ENCODE assay signal across 14 cellular contexts in the genomic region with DNA sequence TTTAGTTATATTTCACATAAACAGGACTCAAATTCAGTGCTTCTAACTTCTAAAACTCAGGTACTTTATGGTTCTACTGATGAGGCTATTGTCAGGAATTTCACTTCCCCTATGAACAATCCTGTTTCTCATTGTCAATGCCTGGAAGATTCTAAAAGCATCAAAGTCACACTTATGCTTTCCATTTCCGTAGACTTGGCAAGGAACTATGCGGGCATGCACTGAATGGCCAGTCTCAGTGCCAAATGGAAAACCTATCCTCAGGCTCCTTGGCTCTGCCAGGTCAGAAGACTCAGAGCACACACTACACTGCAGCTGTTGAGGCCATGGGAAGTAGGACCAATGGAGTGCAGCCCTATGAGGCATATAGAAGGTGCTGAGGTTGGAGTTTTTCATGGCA.
DNase-seq lines count a peak whose midpoint lies in the region; ATAC-seq, FAIRE-seq and TF ChIP-seq lines count a peak whose summit lies in the region.
"Had no signal": no experiment of that assay in that cellular context is flagged by ENCODE, and none has a peak within 500 bp of the region (broad histone marks: within the 10 kb centered on the region; RNA-seq: fewer than 3 reads in every experiment).

No MANE protein-coding gene starts in this region.

- intact Hi-C loops in CD14-positive monocyte (cut with micrococcal nuclease), result loop anchor here (2.0 kb wide), 1 partner anchor 398 kb away; no protein-coding TSS in a partner anchor

- no peak for TF ChIP-seq RAD21 in H1 (IDR thresholded peaks at IDR 0.05 in 1 of 2, conservative IDR thresholded peaks at IDR 0.05 in 1 of 2; ENCODE audit: low read depth in 2 of 2, low read length in 2 of 2)

- CTCF ChIA-PET in H1 (lab: Charles Lee; ENCODE audit: partially characterized antibody), result interaction anchor here (0.8 to 6.7 kb wide), 31 partner anchors 8 to 406 kb away, joined by 3 to 68 read pairs (median 4); partner anchors contain the start of genes C4orf36 and PTPN13

- no peaks in the 10 kb centered on the region for H3K27me3 ChIP-seq in H1 (replicated peaks in 1 of 4; ENCODE audit: control insufficient read depth in 3 of 4, extremely low read depth in 1 of 4, insufficient read depth in 3 of 4, low read length in 3 of 4)
- H3K27me3 ChIP-seq: stomach had no signal

- no peak overlapping the region for H3K18ac ChIP-seq in H1 (ENCODE audit: extremely low read depth, low read length)

- H3K4me1 Mint-ChIP-seq in CD14-positive monocyte, result peaks cover 8% of the 10 kb centered on the region

- no peak overlapping the region for H3K4ac ChIP-seq in H1 (replicated peaks; ENCODE audit: insufficient read length, low read depth, low read length)

- no peak overlapping the region for H2AK5ac ChIP-seq in H1 (ENCODE audit: low read depth, low read length)

- H4K5ac ChIP-seq in H1 (ENCODE audit: insufficient read length, low read depth, low read length), result no peak overlapping the region

- TF ChIP-seq POLR2A in H1 (IDR thresholded peaks at IDR 0.05; ENCODE audit: control extremely low read depth in 1 of 2, low read depth in 2 of 2, low read length in 2 of 2), result no peak

- no peaks in the 10 kb centered on the region for H3K36me3 ChIP-seq in H1 (ENCODE audit: control insufficient read depth in 2 of 4, insufficient read depth in 4 of 4, low read length in 3 of 4)
- H3K36me3 ChIP-seq: stomach had no signal

- no peak overlapping the region for H2BK15ac ChIP-seq in H1 (ENCODE audit: low read length)

- no peak overlapping the region for H4K8ac ChIP-seq in H1 (ENCODE audit: extremely low read depth, insufficient read depth, low read length)

- no peak overlapping the region for H3K4me3 ChIP-seq in AG10803 (ENCODE audit: low read length)
- H3K4me3 ChIP-seq in H1 (ENCODE audit: extremely low read depth in 1 of 4, insufficient read depth in 2 of 4, low read depth in 3 of 4, low read length in 4 of 4), result no peak overlapping the region
- H3K4me3 ChIP-seq: stomach had no signal

- H3K79me1 ChIP-seq in H1 (ENCODE audit: low read depth, low read length), result no peaks in the 10 kb centered on the region

- H4K91ac ChIP-seq in H1 (replicated peaks; ENCODE audit: insufficient read length, low read length), result peak overlapping the region; percentile 2

- no peaks in the 10 kb centered on the region for H3K36me3 Mint-ChIP-seq in CD14-positive monocyte

- peak; percentile 49 for DNase-seq in AG10803 (ENCODE audit: low read depth)
- peak; percentile 71 for DNase-seq in M059J (ENCODE audit: low read depth)
- DNase-seq in H1 (ENCODE audit: low read depth in 1 of 2, low spot score in 2 of 2), result no peak
- DNase-seq in mucosa of gallbladder (ENCODE audit: low spot score), result peak; percentile 25
- DNase-seq in GM20000 (ENCODE audit: low spot score), result no peak
- DNase-seq in CD14-positive monocyte (ENCODE audit: low spot score), result no peak
- DNase-seq: activated CD8-positive, alpha-beta memory T cell treated with anti-CD3 and anti-CD28 coated beads, Interleukin-2, amount 50 U/mL, for 48 hours; endodermal cell; NCI-H1436 treated with DMSO at 0.1 percent for 48 hours; stomach had no signal

- peak; percentile 7 for FAIRE-seq in H1 (lab: Jason Lieb, UNC)
- FAIRE-seq: TTC549 had no signal

- no peak overlapping the region for H3K4me3 Mint-ChIP-seq in CD14-positive monocyte
- H3K4me3 Mint-ChIP-seq: endodermal cell had no signal

- no peaks in the 10 kb centered on the region for H3K79me2 ChIP-seq in H1 (ENCODE audit: control insufficient read depth in 1 of 2, insufficient read depth in 2 of 2, low read length in 2 of 2)

- no peak overlapping the region for H2BK120ac ChIP-seq in H1 (replicated peaks; ENCODE audit: low read depth, low read length)

- H3K9me3 ChIP-seq in H1 (ENCODE audit: insufficient read depth in 2 of 2, low read depth in 1 of 2, low read length in 1 of 2), result no peaks in the 10 kb centered on the region
- H3K9me3 ChIP-seq: stomach had no signal

- no peak for TF ChIP-seq EP300 in H1 (IDR thresholded peaks at IDR 0.05; ENCODE audit: borderline replicate concordance in 1 of 2, low read depth in 2 of 2, low read length in 2 of 2)

- no peak overlapping the region for H2AFZ ChIP-seq in H1 (ENCODE audit: low read length)

- H3K27me3 Mint-ChIP-seq in CD14-positive monocyte (ENCODE audit: low read depth in 3 of 3), result peaks cover 0 to 3% (median 2%) of the 10 kb centered on the region in 3 donors

- no peak overlapping the region for H3K14ac ChIP-seq in H1 (ENCODE audit: insufficient read length)

- H3K23me2 ChIP-seq in H1 (ENCODE audit: low read depth, low read length), result no peaks in the 10 kb centered on the region

- H3K27ac ChIP-seq in H1 (ENCODE audit: low read depth, low read length), result no peak overlapping the region
- H3K27ac ChIP-seq: C4-2B, stomach had no signal

- H3K4me2 ChIP-seq in H1 (ENCODE audit: insufficient read depth in 1 of 2, low read depth in 2 of 2, low read length in 2 of 2), result no peak overlapping the region

- H3K23ac ChIP-seq in H1 (ENCODE audit: insufficient read length), result no peak overlapping the region

- H3K9ac ChIP-seq in H1 (replicated peaks in 1 of 4; ENCODE audit: extremely low read depth in 1 of 4, low read depth in 3 of 4, low read length in 3 of 4), result no peak overlapping the region

- no peaks in the 10 kb centered on the region for H3K9me3 Mint-ChIP-seq in CD14-positive monocyte
- H3K9me3 Mint-ChIP-seq: endodermal cell had no signal

- H3K56ac ChIP-seq in H1 (replicated peaks; ENCODE audit: insufficient read length, low read depth, low read length), result no peak overlapping the region

- no peaks in the 10 kb centered on the region for H4K20me1 ChIP-seq in H1 (replicated peaks in 1 of 2; ENCODE audit: control insufficient read depth in 1 of 2, insufficient read depth in 2 of 2, low read length in 2 of 2)

- no peak for ATAC-seq in HG02642 (IDR thresholded peaks at IDR 0.05; ENCODE audit: poor library complexity, unreplicated experiment)
- no peak for ATAC-seq in HG03159 (IDR thresholded peaks at IDR 0.05; ENCODE audit: unreplicated experiment)

- no peak overlapping the region for H2BK12ac ChIP-seq in H1 (ENCODE audit: low read depth, low read length)

- H2BK5ac ChIP-seq in H1 (ENCODE audit: low read depth, low read length), result no peak overlapping the region

- no peak for TF ChIP-seq CTCF in AG10803 (conservative IDR thresholded peaks at IDR 0.05; ENCODE audit: low read length)
- no peak for TF ChIP-seq CTCF in H1 (IDR thresholded peaks at IDR 0.05; ENCODE audit: control extremely low read depth in 1 of 3, insufficient read depth in 1 of 3, low read depth in 1 of 3, low read length in 3 of 3)
- TF ChIP-seq CTCF in GM20000 (IDR thresholded peaks at IDR 0.05; ENCODE audit: extremely low read depth, missing control alignments), result no peak
- TF ChIP-seq CTCF in CD14-positive monocyte (IDR thresholded peaks at IDR 0.05), result no peak

- no peak overlapping the region for H3K27ac Mint-ChIP-seq in CD14-positive monocyte
- H3K27ac Mint-ChIP-seq: endodermal cell had no signal

- no peak overlapping the region for H2BK20ac ChIP-seq in H1 (ENCODE audit: low read length)

- 95% methylated on average over 2 of the region's 2 CpGs; no CpG with 5 or more reads in 1 of the 2 experiments for WGBS in H1 (ENCODE audit: extremely low coverage in 1 of 2, insufficient coverage in 1 of 2, insufficient read length in 1 of 2, insufficient replicate concordance in 2 of 2, low coverage in 1 of 2, low lambda C conversion rate in 2 of 2, missing lambda C conversion rate in 1 of 2), 2 experiments

- H3K4me1 ChIP-seq in H1 (replicated peaks in 1 of 4; ENCODE audit: control insufficient read depth in 3 of 4, insufficient read depth in 4 of 4, low read length in 3 of 4), result peaks cover 0 to 11% (median 2%) of the 10 kb centered on the region in 4 experiments; a peak in 2 of 7 replicates

- POLR2A ChIA-PET in H1 (lab: Charles Lee; ENCODE audit: partially characterized antibody), result interaction anchor here (0.6 kb wide), 1 partner anchor 378 kb away, joined by 3 read pairs; no protein-coding TSS in a partner anchor

TF ChIP-seq in H1, 55 proteins besides CTCF, POLR2A, EP300 and RAD21:
- TF ChIP-seq RFX5 (IDR thresholded peaks at IDR 0.05; ENCODE audit: borderline replicate concordance, low read depth, low read length) (no peak), CBX8 (IDR thresholded peaks at IDR 0.05; ENCODE audit: borderline replicate concordance, low read depth, low read length) (no peak)
- TF ChIP-seq, protein P1, sequence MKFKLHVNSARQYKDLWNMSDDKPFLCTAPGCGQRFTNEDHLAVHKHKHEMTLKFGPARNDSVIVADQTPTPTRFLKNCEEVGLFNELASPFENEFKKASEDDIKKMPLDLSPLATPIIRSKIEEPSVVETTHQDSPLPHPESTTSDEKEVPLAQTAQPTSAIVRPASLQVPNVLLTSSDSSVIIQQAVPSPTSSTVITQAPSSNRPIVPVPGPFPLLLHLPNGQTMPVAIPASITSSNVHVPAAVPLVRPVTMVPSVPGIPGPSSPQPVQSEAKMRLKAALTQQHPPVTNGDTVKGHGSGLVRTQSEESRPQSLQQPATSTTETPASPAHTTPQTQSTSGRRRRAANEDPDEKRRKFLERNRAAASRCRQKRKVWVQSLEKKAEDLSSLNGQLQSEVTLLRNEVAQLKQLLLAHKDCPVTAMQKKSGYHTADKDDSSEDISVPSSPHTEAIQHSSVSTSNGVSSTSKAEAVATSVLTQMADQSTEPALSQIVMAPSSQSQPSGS (IDR thresholded peaks at IDR 0.05; ENCODE audit: low read length), result no peak

Comparison
In these comparisons a context has a peak if more than half of its experiments do, and no peak if none do; other contexts are left out.
1. DNase-seq: peak in AG10803 (single experiment), M059J (single experiment) and mucosa of gallbladder (single experiment); none in H1 (0 of 2), GM20000 (single experiment) and CD14-positive monocyte (single experiment).